ENCODE assay signal across 28 cellular contexts in genomic region chr6:74256387-74257180, GRCh38.
DNase-seq lines count a peak whose midpoint lies in the region; ATAC-seq and TF ChIP-seq lines count a peak whose summit lies in the region.
"Had no signal": no experiment of that assay in that cellular context is flagged by ENCODE, and none has a peak within 500 bp of the region (broad histone marks: within the 10 kb centered on the region; RNA-seq: fewer than 3 reads in every experiment).

No MANE protein-coding gene starts in this region.

- no peaks in the 10 kb centered on the region for H3K27me3 ChIP-seq in left ventricle myocardium inferior (ENCODE audit: low read depth)
- H3K27me3 ChIP-seq in SJCRH30, result no peaks in the 10 kb centered on the region; the same call in 1 of the 2 replicates
- H3K27me3 ChIP-seq in kidney epithelial cell (ENCODE audit: control insufficient read depth, insufficient read depth, low read length), result no peaks in the 10 kb centered on the region
- H3K27me3 ChIP-seq: heart left ventricle, vagina had no signal

- H3K9me3 Mint-ChIP-seq in naive thymus-derived CD8-positive, alpha-beta T cell, result peaks cover 0 to 9% (median 0%) of the 10 kb centered on the region in 9 donors
- H3K9me3 Mint-ChIP-seq: activated naive CD8-positive, alpha-beta T cell treated with anti-CD3 and anti-CD28 coated beads, Interleukin-2, amount 50 U/mL, for 24 hours; CD8-positive, alpha-beta T cell had no signal

- no peak for TF ChIP-seq CTCF in left ventricle myocardium inferior (IDR thresholded peaks at IDR 0.05; ENCODE audit: borderline replicate concordance)
- TF ChIP-seq CTCF in kidney epithelial cell (IDR thresholded peaks at IDR 0.05; ENCODE audit: insufficient read depth, low read length, poor library complexity, severe bottlenecking), result no peak

- H3K4me1 ChIP-seq in left ventricle myocardium inferior (peaks cover 18% of the 10 kb centered on the region), SJCRH30 (peaks cover 13% of the 10 kb centered on the region)
- H3K4me1 ChIP-seq: psoas muscle, vagina had no signal

- intact Hi-C loops in left ventricle myocardium inferior (cut with micrococcal nuclease) (no loop called here), Right ventricle myocardium inferior (cut with DNase I) (no loop called here)

- H3K9me3 ChIP-seq in left ventricle myocardium inferior (replicated peaks) (peaks cover 6% of the 10 kb centered on the region), SJCRH30 (replicated peaks) (peaks cover 12% of the 10 kb centered on the region; the same call in 1 of the 2 replicates)
- H3K9me3 ChIP-seq: psoas muscle, thoracic aorta, vagina had no signal

- DNase-seq in left ventricle myocardium inferior (no peak), Right ventricle myocardium inferior (ENCODE audit: missing footprints) (no peak), SJCRH30 (no peak), kidney epithelial cell (ENCODE audit: low read depth) (peak; percentile 48), ACHN (no peak)
- DNase-seq in naive thymus-derived CD8-positive, alpha-beta T cell, result no peak
- DNase-seq in NK-92 treated with Interleukin-12 subunit alpha and Interleukin-12 subunit beta, amount 100 ng/mL, for 24 hours (lab: John Stamatoyannopoulos, UW), result no peak
- DNase-seq: activated CD4-positive, alpha-beta T cell treated with anti-CD3 and anti-CD28 coated beads for 48 hours; activated gamma-delta T cell treated with Interleukin-2 at 50 U/mL for 16 hours; activated naive CD8-positive, alpha-beta T cell treated with anti-CD3 and anti-CD28 coated beads, Interleukin-2, amount 50 U/mL, for 24 hours; activated T-cell treated with anti-CD3 and anti-CD28 coated beads, Interleukin-2, amount 50 U/mL, for 24 hours; CD8-positive, alpha-beta T cell; heart left ventricle; left cardiac atrium; NCI-H1092; NCI-H187; NCI-H2171 treated with DMSO at 0.1 percent for 48 hours; NCI-H526; psoas muscle; SHP77; stimulated activated naive CD4-positive, alpha-beta T cell treated with Interleukin-2 at 50 U/mL for 16 hours had no signal

- ATAC-seq in Right ventricle myocardium inferior (no peak), esophagus mucosa (no peak)
- ATAC-seq in naive thymus-derived CD8-positive, alpha-beta T cell, result no peak
- ATAC-seq: activated naive CD8-positive, alpha-beta T cell treated with anti-CD3 and anti-CD28 coated beads, Interleukin-2, amount 50 U/mL, for 24 hours; CD8-positive, alpha-beta T cell; heart left ventricle; left cardiac atrium; psoas muscle had no signal

- in situ Hi-C loops in ACHN (cut with HindIII; ENCODE audit: low pct_ligation_motif_present, low pct_unique_long_range_greater_than_20kb, low sequenced_read_pairs), result no loop called here

- no peak overlapping the region for H3K4me3 Mint-ChIP-seq in naive thymus-derived CD8-positive, alpha-beta T cell
- H3K4me3 Mint-ChIP-seq: activated naive CD8-positive, alpha-beta T cell treated with anti-CD3 and anti-CD28 coated beads, Interleukin-2, amount 50 U/mL, for 24 hours; activated T-cell treated with anti-CD3 and anti-CD28 coated beads, Interleukin-2, amount 50 U/mL, for 24 hours; B cell; CD8-positive, alpha-beta T cell; IgD-negative memory B cell had no signal

- POLR2A ChIA-PET in naive thymus-derived CD8-positive, alpha-beta T cell (lab: Charles Lee), result no interaction called here

- no peak overlapping the region for H3K4me3 ChIP-seq in left ventricle myocardium inferior
- H3K4me3 ChIP-seq in SJCRH30, result no peak overlapping the region
- H3K4me3 ChIP-seq in kidney epithelial cell (ENCODE audit: low read depth, low read length), result no peak overlapping the region
- H3K4me3 ChIP-seq: heart left ventricle, psoas muscle, thoracic aorta, vagina had no signal

- no peaks in the 10 kb centered on the region for H3K27me3 Mint-ChIP-seq in naive thymus-derived CD8-positive, alpha-beta T cell
- H3K27me3 Mint-ChIP-seq: activated naive CD8-positive, alpha-beta T cell treated with anti-CD3 and anti-CD28 coated beads, Interleukin-2, amount 50 U/mL, for 24 hours; activated T-cell treated with anti-CD3 and anti-CD28 coated beads, Interleukin-2, amount 50 U/mL, for 24 hours; B cell; IgD-negative memory B cell had no signal

- H3K36me3 Mint-ChIP-seq in naive thymus-derived CD8-positive, alpha-beta T cell, result no peaks in the 10 kb centered on the region
- H3K36me3 Mint-ChIP-seq: CD8-positive, alpha-beta T cell had no signal

- H3K4me1 Mint-ChIP-seq in naive thymus-derived CD8-positive, alpha-beta T cell, result no peaks in the 10 kb centered on the region
- H3K4me1 Mint-ChIP-seq: activated naive CD8-positive, alpha-beta T cell treated with anti-CD3 and anti-CD28 coated beads, Interleukin-2, amount 50 U/mL, for 24 hours; B cell; IgD-negative memory B cell had no signal

- H3K27ac ChIP-seq in left ventricle myocardium inferior (replicated peaks) (peak overlapping the region; percentile 38), SJCRH30 (peak overlapping the region; percentile 18; the same call in 1 of the 2 replicates)
- H3K27ac ChIP-seq: 22Rv1, psoas muscle, thoracic aorta, vagina, VCaP had no signal

- no peak overlapping the region for H3K27ac Mint-ChIP-seq in naive thymus-derived CD8-positive, alpha-beta T cell
- H3K27ac Mint-ChIP-seq: activated naive CD8-positive, alpha-beta T cell treated with anti-CD3 and anti-CD28 coated beads, Interleukin-2, amount 50 U/mL, for 24 hours; activated T-cell treated with anti-CD3 and anti-CD28 coated beads, Interleukin-2, amount 50 U/mL, for 24 hours; B cell; CD8-positive, alpha-beta T cell; IgD-negative memory B cell had no signal

- H3K36me3 ChIP-seq in left ventricle myocardium inferior (no peaks in the 10 kb centered on the region), SJCRH30 (no peaks in the 10 kb centered on the region), kidney epithelial cell (ENCODE audit: control insufficient read depth, insufficient read depth, low read length) (no peaks in the 10 kb centered on the region)
- H3K36me3 ChIP-seq: heart left ventricle, thoracic aorta, vagina had no signal
